In genomic region chr1:71080782-71081696, GRCh38 we compare ENCODE assay signal across 8 cellular contexts. TPM values are rescaled to one million over a fixed set of nuclear protein-coding genes. Genes with fewer than 3 reads are reported as not detected.
DNase-seq lines count a peak whose midpoint lies in the region; ATAC-seq and TF ChIP-seq lines count a peak whose summit lies in the region.

TSS of gene ZRANB2 (minus strand) at chr1:71081035. CDS start at chr1:71080995, 40 bp downstream.

- H3F3A ChIP-seq in smooth muscle cell (ENCODE audit: low read depth): no peaks in the 10 kb centered on the region

- WGBS in mammary epithelial cell (ENCODE audit: low coverage, missing lambda C conversion rate): 1% methylated on average over 17 of the region's 31 CpGs
- WGBS in smooth muscle cell (ENCODE audit: low lambda C conversion rate): 0% methylated on average over 31 of the region's 31 CpGs

- dilution Hi-C loops in mammary epithelial cell (cut with HindIII; ENCODE audit: low sequenced_read_pairs): no loop called here

- H2AFZ ChIP-seq in ACC112 (ENCODE audit: low read length, unreplicated experiment) (peak within 1 kb of the TSS; percentile 87), mammary epithelial cell (ENCODE audit: low read depth, low read length) (peak within 1 kb of the TSS; percentile 95), smooth muscle cell (ENCODE audit: low read depth) (peak within 1 kb of the TSS; percentile 96)

- peaks cover 48% of the 10 kb centered on the region for H3K79me2 ChIP-seq in ACC112 (ENCODE audit: control insufficient read depth, insufficient read depth, low read length, unreplicated experiment)
- H3K79me2 ChIP-seq in mammary epithelial cell (ENCODE audit: insufficient read depth, low read length): peaks cover 46% of the 10 kb centered on the region
- peaks cover 49% of the 10 kb centered on the region for H3K79me2 ChIP-seq in smooth muscle cell (ENCODE audit: low read depth)

- in situ Hi-C loops in mammary epithelial cell (cut with MboI; ENCODE audit: low sequenced_read_pairs in 2 of 2): no loop called here

- ATAC-seq in GM18867 (IDR thresholded peaks at IDR 0.05; ENCODE audit: unreplicated experiment): peak; percentile 99
- ATAC-seq in HG03108 (IDR thresholded peaks at IDR 0.05; ENCODE audit: unreplicated experiment): peak; percentile 100

- H3K36me3 ChIP-seq in ACC112 (ENCODE audit: insufficient read depth, low read length) (peaks cover 16% of the 10 kb centered on the region), mammary epithelial cell (ENCODE audit: insufficient read depth, low read length) (peaks cover 13% of the 10 kb centered on the region), smooth muscle cell (ENCODE audit: low read depth) (peaks cover 11% of the 10 kb centered on the region)

- TF ChIP-seq CTCF in VCaP (conservative IDR thresholded peaks at IDR 0.05): peak; percentile 82
- peak; percentile 60 to 75 for TF ChIP-seq CTCF in mammary epithelial cell (conservative IDR thresholded peaks at IDR 0.05 in 1 of 2, IDR thresholded peaks at IDR 0.05 in 1 of 2; ENCODE audit: extremely low read depth in 1 of 2, insufficient read depth in 1 of 2, low read depth in 1 of 2, low read length in 2 of 2)
- TF ChIP-seq CTCF in smooth muscle cell (IDR thresholded peaks at IDR 0.05; ENCODE audit: borderline replicate concordance, insufficient read depth, poor library complexity, severe bottlenecking): peak; percentile 68

- H3K27ac ChIP-seq in ACC112 (ENCODE audit: low read depth, low read length) (peak within 1 kb of the TSS; percentile 85), VCaP (peak within 1 kb of the TSS; percentile 92), mammary epithelial cell (ENCODE audit: insufficient read depth, low read depth, low read length) (peak within 1 kb of the TSS; percentile 98), smooth muscle cell (ENCODE audit: low read depth) (peak within 1 kb of the TSS; percentile 96)

- H3K4me1 ChIP-seq in ACC112 (ENCODE audit: control insufficient read depth, insufficient read depth, low read length, unreplicated experiment) (peaks cover 26% of the 10 kb centered on the region), mammary epithelial cell (ENCODE audit: insufficient read depth, low read length) (peaks cover 7% of the 10 kb centered on the region), smooth muscle cell (ENCODE audit: low read depth) (peaks cover 20% of the 10 kb centered on the region)

- intact Hi-C loops in mammary epithelial cell (cut with micrococcal nuclease): loop anchor here (10.0 kb wide), 1 partner anchor 1204 kb away; the partner anchor contains the start of gene NEGR1

- BruUV-seq in mammary epithelial cell (replicated peaks; lab: Mats Ljungman, UMichigan): no TSS peak

- H3K9ac ChIP-seq in mammary epithelial cell (ENCODE audit: insufficient read depth, low read length) (peak within 1 kb of the TSS; percentile 99), smooth muscle cell (ENCODE audit: low read depth) (peak within 1 kb of the TSS; percentile 95)

- H4K20me1 ChIP-seq in mammary epithelial cell (ENCODE audit: insufficient read depth, low read length) (peaks cover 2% of the 10 kb centered on the region), smooth muscle cell (ENCODE audit: low read depth) (peaks cover 42% of the 10 kb centered on the region)

- DNase-seq in NCI-H2196 (lab: John Stamatoyannopoulos, UW; ENCODE audit: unreplicated experiment) (peak; percentile 92), mammary epithelial cell (peak; percentile 90), iPS-NIHi11 (ENCODE audit: low spot score) (peak; percentile 91), smooth muscle cell (lab: John Stamatoyannopoulos, UW; ENCODE audit: unreplicated experiment) (peak; percentile 67)

- H3K9me3 ChIP-seq in mammary epithelial cell (replicated peaks; ENCODE audit: insufficient read depth, low read length) (no peaks in the 10 kb centered on the region), smooth muscle cell (replicated peaks; ENCODE audit: low read depth) (no peaks in the 10 kb centered on the region)

- H3K4me3 ChIP-seq in ACC112 (ENCODE audit: low read depth, low read length) (peak within 1 kb of the TSS; percentile 85), mammary epithelial cell (replicated peaks in 1 of 3; ENCODE audit: insufficient read depth in 1 of 3, low read depth in 2 of 3, low read length in 3 of 3) (peak within 1 kb of the TSS; percentile 83 to 99 (median 92)), smooth muscle cell (peak within 1 kb of the TSS; percentile 93)

- CTCF ChIA-PET in mammary epithelial cell (lab: Charles Lee; ENCODE audit: low non-redundant PET): interaction anchor here (0.6 kb wide), 1 partner anchor 47 kb away, joined by 3 read pairs; no protein-coding TSS in a partner anchor

- H3K27me3 ChIP-seq in ACC112 (ENCODE audit: insufficient read depth, low read length) (no peaks in the 10 kb centered on the region), mammary epithelial cell (ENCODE audit: insufficient read depth, low read length) (no peaks in the 10 kb centered on the region), smooth muscle cell (ENCODE audit: low read depth) (peaks cover 10% of the 10 kb centered on the region)

- H3K4me2 ChIP-seq in mammary epithelial cell (ENCODE audit: insufficient read depth, low read depth, low read length) (peak within 1 kb of the TSS; percentile 94), smooth muscle cell (peak within 1 kb of the TSS; percentile 97)

RNA-seq across cellular contexts. Expression of gene ZRANB2, which starts in this region (rescaled TPM):
- total RNA-seq in mammary epithelial cell (10 to 100 TPM; 40.7 to 80.8 TPM), smooth muscle cell (76.1 and 77.0 TPM in 2 replicates)
- polyA plus RNA-seq in mammary epithelial cell (36.3 TPM), smooth muscle cell (45.5 and 62.8 TPM in 2 replicates)
- polyA minus RNA-seq in mammary epithelial cell: 28.1 TPM

Comparison
In these comparisons a context has a peak if more than half of its experiments do, and no peak if none do; other contexts are left out.
1. Peak in every context shown above with its lines: DNase-seq, ATAC-seq, H3K4me3 ChIP-seq and H3K27ac ChIP-seq.